8 cellular contexts compared by ENCODE assay signal in genomic region chr19:7516281-7516862, GRCh38. TPM values are rescaled to one million over a fixed set of nuclear protein-coding genes. Genes with fewer than 3 reads are reported as not detected.
DNase-seq lines count a peak whose midpoint lies in the region; ATAC-seq and TF ChIP-seq lines count a peak whose summit lies in the region.

No MANE protein-coding gene starts in this region.

- H3K4me3 ChIP-seq in body of pancreas, result peak overlapping the region; percentile 20 to 67
- H3K4me3 ChIP-seq in lung, result peak overlapping the region; percentile 53
- H3K4me3 ChIP-seq in upper lobe of left lung, result peak overlapping the region; percentile 64 to 85 (median 74)

- H3K27me3 ChIP-seq in body of pancreas, result no peaks in the 10 kb centered on the region
- H3K27me3 ChIP-seq in lung (ENCODE audit: control insufficient read depth, insufficient read depth), result no peaks in the 10 kb centered on the region
- H3K27me3 ChIP-seq in upper lobe of left lung, result no peaks in the 10 kb centered on the region

- H3K9me3 ChIP-seq in body of pancreas (no peaks in the 10 kb centered on the region), lung (ENCODE audit: control insufficient read depth in 2 of 2, insufficient read depth in 1 of 2, low read length in 1 of 2) (no peaks in the 10 kb centered on the region), upper lobe of left lung (no peaks in the 10 kb centered on the region)

- no peak for TF ChIP-seq EP300 in upper lobe of left lung (IDR thresholded peaks at IDR 0.05)

- CTCF ChIA-PET in activated naive CD4-positive, alpha-beta T cell treated with anti-CD3 and anti-CD28 coated beads for 36 hours (lab: Charles Lee), result no interaction called here

- no peaks in the 10 kb centered on the region for H3K36me3 Mint-ChIP-seq in activated naive CD4-positive, alpha-beta T cell treated with anti-CD3 and anti-CD28 coated beads for 36 hours (ENCODE audit: low read depth)

- ATAC-seq in body of pancreas, result no peak
- ATAC-seq in lung (ENCODE audit: insufficient read depth, low FRiP score), result no peak
- ATAC-seq in upper lobe of left lung (ENCODE audit: low FRiP score in 2 of 2), result no peak
- ATAC-seq in HG02588 (IDR thresholded peaks at IDR 0.05; ENCODE audit: unreplicated experiment), result no peak
- ATAC-seq in GM18517 (IDR thresholded peaks at IDR 0.05; ENCODE audit: unreplicated experiment), result no peak

- peak overlapping the region; percentile 25 to 76 (median 66) for H3K27ac ChIP-seq in body of pancreas
- peak overlapping the region; percentile 53 to 64 for H3K27ac ChIP-seq in lung (ENCODE audit: low read depth in 1 of 2, low read length in 1 of 2)
- peak overlapping the region; percentile 86 to 95 (median 93) for H3K27ac ChIP-seq in upper lobe of left lung

- H3K36me3 ChIP-seq in body of pancreas (replicated peaks in 1 of 2; ENCODE audit: insufficient read depth in 1 of 2, low read depth in 2 of 2), result no peaks in the 10 kb centered on the region
- H3K36me3 ChIP-seq in lung (ENCODE audit: control insufficient read depth in 2 of 2, insufficient read depth in 2 of 2, low read length in 2 of 2), result peaks cover 5 to 15% of the 10 kb centered on the region in 2 donors
- peaks cover 0 to 18% (median 11%) of the 10 kb centered on the region in 4 donors for H3K36me3 ChIP-seq in upper lobe of left lung

- peak overlapping the region; percentile 67 for H3K4me3 Mint-ChIP-seq in activated naive CD4-positive, alpha-beta T cell treated with anti-CD3 and anti-CD28 coated beads for 36 hours

- no peak for DNase-seq in activated naive CD4-positive, alpha-beta T cell treated with anti-CD3 and anti-CD28 coated beads for 36 hours
- no peak for DNase-seq in activated naive CD4-positive, alpha-beta T cell treated with Interleukin-2 at 50 U/mL for 16 hours
- no peak for DNase-seq in body of pancreas
- DNase-seq in lung (ENCODE audit: low spot score), result no peak
- DNase-seq in upper lobe of left lung, result peak in 1 of 2 donors; percentile 83
- DNase-seq in T1000 (lab: John Stamatoyannopoulos, UW), result no peak

- no peak overlapping the region for H3K27ac Mint-ChIP-seq in activated naive CD4-positive, alpha-beta T cell treated with anti-CD3 and anti-CD28 coated beads for 36 hours

- TF ChIP-seq POLR2A in body of pancreas (IDR thresholded peaks at IDR 0.05), result no peak
- no peak for TF ChIP-seq POLR2A in upper lobe of left lung (IDR thresholded peaks at IDR 0.05)

- no peak for TF ChIP-seq CTCF in body of pancreas (IDR thresholded peaks at IDR 0.05)
- TF ChIP-seq CTCF in lung (IDR thresholded peaks at IDR 0.05; ENCODE audit: control extremely low read depth, extremely low read depth), result no peak
- no peak for TF ChIP-seq CTCF in upper lobe of left lung (IDR thresholded peaks at IDR 0.05)

- H3K4me1 Mint-ChIP-seq in activated naive CD4-positive, alpha-beta T cell treated with anti-CD3 and anti-CD28 coated beads for 36 hours (ENCODE audit: low read depth), result peaks cover 13% of the 10 kb centered on the region

- intact Hi-C loops in activated naive CD4-positive, alpha-beta T cell treated with anti-CD3 and anti-CD28 coated beads for 36 hours (cut with micrococcal nuclease), result no loop called here
- intact Hi-C loops in body of pancreas (cut with DNase I), result no loop called here

- H3K4me1 ChIP-seq in body of pancreas (peaks cover 16% of the 10 kb centered on the region), lung (ENCODE audit: control insufficient read depth in 2 of 2, insufficient read depth in 2 of 2, low read length in 2 of 2) (peaks cover 0 to 7% of the 10 kb centered on the region in 2 donors), upper lobe of left lung (peaks cover 23 to 28% (median 24%) of the 10 kb centered on the region in 4 donors)

- H3K9me3 Mint-ChIP-seq in activated naive CD4-positive, alpha-beta T cell treated with anti-CD3 and anti-CD28 coated beads for 36 hours, result no peaks in the 10 kb centered on the region

- H3K27me3 Mint-ChIP-seq in activated naive CD4-positive, alpha-beta T cell treated with anti-CD3 and anti-CD28 coated beads for 36 hours (ENCODE audit: low read depth), result no peaks in the 10 kb centered on the region

- 2 to 8% methylated on average over 2 to 22 of the region's 35 CpGs for WGBS in body of pancreas, 2 donors
- WGBS in lung, 2 donors, result 0 to 2% methylated on average over 8 to 30 of the region's 35 CpGs
- WGBS in upper lobe of left lung, 2 donors, result 0% methylated on average over 1 of the region's 35 CpGs; no CpG with 5 or more reads in 1 of the 2 donors

RNA-seq across cellular contexts. Expression of gene ZNF358, which starts 0.5 kb away (rescaled TPM):
- total RNA-seq in activated naive CD4-positive, alpha-beta T cell treated with anti-CD3 and anti-CD28 coated beads for 36 hours, result 1 to 10 TPM; 3.7 to 3.9 TPM
- total RNA-seq in body of pancreas, result 10 to 100 TPM; 40.2 to 93.6 TPM
- 10 to 100 TPM; 25.2 to 44.1 TPM for total RNA-seq in lung
- 10 to 100 TPM; 24.2 to 71.8 TPM for polyA plus RNA-seq in lung
- total RNA-seq in upper lobe of left lung, result 100 to 1,000 TPM in 1 of 6 donors, 10 to 100 TPM in 5; 31.1 to 116 (median 57.8) TPM

RNA-seq across cellular contexts. Expression of gene MCOLN1, which starts 6.1 kb away (rescaled TPM):
- total RNA-seq in activated naive CD4-positive, alpha-beta T cell treated with anti-CD3 and anti-CD28 coated beads for 36 hours, result 1 to 10 TPM; 4.2 to 5.2 TPM
- total RNA-seq in body of pancreas (10 to 100 TPM; 10.6 to 11.9 TPM), lung (10 to 100 TPM; 11.6 to 65.3 TPM), upper lobe of left lung (100 to 1,000 TPM in 2 of 6 donors, 10 to 100 TPM in 4; 12.9 to 118 (median 69.7) TPM)
- 10 to 100 TPM; 54.4 to 68.1 TPM for polyA plus RNA-seq in lung

RNA-seq across cellular contexts. Expression of gene PNPLA6, which starts 19.1 kb away (rescaled TPM):
- 10 to 100 TPM; 75.5 to 81.7 TPM for total RNA-seq in activated naive CD4-positive, alpha-beta T cell treated with anti-CD3 and anti-CD28 coated beads for 36 hours
- total RNA-seq in body of pancreas (10 to 100 TPM; 43.8 to 52.1 TPM), lung (100 to 1,000 TPM in 1 of 2 donors, 10 to 100 TPM in 1; 41.8 to 267 TPM), upper lobe of left lung (100 to 1,000 TPM; 125 to 412 (median 328) TPM)
- 100 to 1,000 TPM in 1 of 2 donors, 10 to 100 TPM in 1; 89.9 to 154 TPM for polyA plus RNA-seq in lung

RNA-seq across cellular contexts. Expression of gene PEX11G, which starts 27.5 kb away (rescaled TPM):
- total RNA-seq in activated naive CD4-positive, alpha-beta T cell treated with anti-CD3 and anti-CD28 coated beads for 36 hours, result 1 to 10 TPM in 1 of 2 experiments, under 1 TPM in 1; 0.86 to 1.1 TPM
- total RNA-seq in body of pancreas, result 1 to 10 TPM; 3.9 to 7.6 TPM
- total RNA-seq in lung, result 10 to 100 TPM in 1 of 2 donors, 1 to 10 TPM in 1; 4.1 to 10.3 TPM
- polyA plus RNA-seq in lung, result 10 to 100 TPM in 1 of 2 donors, 1 to 10 TPM in 1; 4.7 to 11.1 TPM
- total RNA-seq in upper lobe of left lung, result 1 to 10 TPM; 2.3 to 9.1 (median 5.4) TPM

Comparison
In these comparisons a context has a peak if more than half of its experiments do, and no peak if none do; other contexts are left out.
1. RNA of gene ZNF358, which starts 0.5 kb away (total RNA-seq): 40.2 to 93.6 TPM in body of pancreas, 31.1 to 116 TPM in upper lobe of left lung and 25.2 to 44.1 TPM in lung; 3.7 to 3.9 TPM in activated naive CD4-positive, alpha-beta T cell treated with anti-CD3 and anti-CD28 coated beads for 36 hours; every median in the first group is over 4 times any median in the second.
2. Peak in every context shown above with its lines, with median percentiles within 50 percentile points of each other: H3K27ac ChIP-seq and H3K4me3 ChIP-seq.